In the genomic region with DNA sequence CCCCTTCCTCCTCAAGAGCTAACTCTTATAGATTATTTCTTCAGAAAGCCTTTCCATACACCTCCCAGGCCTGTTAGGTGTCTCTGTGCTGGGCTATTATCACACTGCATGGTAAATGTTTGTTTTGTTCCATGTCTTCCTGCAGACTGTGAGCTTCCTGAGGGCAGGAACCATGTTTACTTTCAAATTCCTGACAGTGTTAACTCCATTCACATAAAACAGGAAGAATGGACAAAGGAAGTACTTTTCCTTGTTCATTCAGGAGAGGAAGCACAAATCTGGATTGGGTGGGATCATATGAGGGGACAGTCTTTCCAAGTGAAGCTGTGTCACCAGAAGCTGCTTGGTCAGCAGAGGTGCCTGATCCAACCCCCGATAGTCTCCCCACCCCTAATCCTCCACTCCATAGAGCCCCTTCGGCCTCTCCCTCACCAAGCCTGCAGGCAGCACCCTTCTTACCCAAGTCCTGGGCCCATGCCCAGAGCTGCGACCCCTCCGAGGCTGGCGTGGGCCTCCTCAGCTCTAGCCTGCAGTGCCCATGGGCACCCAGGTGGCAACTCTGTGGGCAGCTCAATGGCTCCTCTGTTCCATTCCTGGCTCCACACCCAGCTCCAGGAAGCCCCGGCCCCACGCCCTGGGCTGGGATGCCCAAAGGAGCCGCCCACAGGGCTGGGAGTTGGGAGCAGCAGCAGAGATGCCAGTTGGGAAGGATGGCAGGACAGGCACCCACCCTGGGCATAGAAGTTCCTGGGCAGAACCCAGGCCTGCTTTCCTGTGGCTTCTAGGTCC, we compare ENCODE assay signal across 1 cellular context.
TF ChIP-seq lines count a peak whose summit lies in the region.

No MANE protein-coding gene starts in this region.

TF ChIP-seq in HCT116, 20 proteins besides CTCF, POLR2A, EP300 and RAD21 (continued from another document):
- TF ChIP-seq, protein P1, sequence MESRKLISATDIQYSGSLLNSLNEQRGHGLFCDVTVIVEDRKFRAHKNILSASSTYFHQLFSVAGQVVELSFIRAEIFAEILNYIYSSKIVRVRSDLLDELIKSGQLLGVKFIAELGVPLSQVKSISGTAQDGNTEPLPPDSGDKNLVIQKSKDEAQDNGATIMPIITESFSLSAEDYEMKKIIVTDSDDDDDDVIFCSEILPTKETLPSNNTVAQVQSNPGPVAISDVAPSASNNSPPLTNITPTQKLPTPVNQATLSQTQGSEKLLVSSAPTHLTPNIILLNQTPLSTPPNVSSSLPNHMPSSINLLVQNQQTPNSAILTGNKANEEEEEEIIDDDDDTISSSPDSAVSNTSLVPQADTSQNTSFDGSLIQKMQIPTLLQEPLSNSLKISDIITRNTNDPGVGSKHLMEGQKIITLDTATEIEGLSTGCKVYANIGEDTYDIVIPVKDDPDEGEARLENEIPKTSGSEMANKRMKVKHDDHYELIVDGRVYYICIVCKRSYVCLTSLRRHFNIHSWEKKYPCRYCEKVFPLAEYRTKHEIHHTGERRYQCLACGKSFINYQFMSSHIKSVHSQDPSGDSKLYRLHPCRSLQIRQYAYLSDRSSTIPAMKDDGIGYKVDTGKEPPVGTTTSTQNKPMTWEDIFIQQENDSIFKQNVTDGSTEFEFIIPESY (IDR thresholded peaks at IDR 0.05; ENCODE audit: extremely low read depth, insufficient replicate concordance, low read length) = no peak
- no peak for TF ChIP-seq SRF (IDR thresholded peaks at IDR 0.05; ENCODE audit: low read depth)
- no peak for TF ChIP-seq TCF7L2 (IDR thresholded peaks at IDR 0.05; ENCODE audit: borderline replicate concordance, extremely low read depth, insufficient read depth, insufficient read length)
